In genomic region chr7:44534501-44534900, GRCh38 we compare ENCODE assay signal across 8 cellular contexts. TPM values are rescaled to one million over a fixed set of nuclear protein-coding genes. Genes with fewer than 3 reads are reported as not detected.
DNase-seq lines count a peak whose midpoint lies in the region; ATAC-seq and TF ChIP-seq lines count a peak whose summit lies in the region.

No MANE protein-coding gene starts in this region.

- H3K27ac Mint-ChIP-seq in CD4-positive, alpha-beta T cell = no peak overlapping the region
- no peak overlapping the region for H3K27ac Mint-ChIP-seq in activated CD4-positive, alpha-beta T cell treated with anti-CD3 and anti-CD28 coated beads for 36 hours
- H3K27ac Mint-ChIP-seq in endothelial cell (ENCODE audit: unreplicated experiment) = no peak overlapping the region

- peak in 7 of 10 experiments; percentile 2 to 33 (median 18) for DNase-seq in CD4-positive, alpha-beta T cell
- DNase-seq in NCI-H2029 (lab: John Stamatoyannopoulos, UW) (peak; percentile 49), endothelial cell (ENCODE audit: low spot score) (peak; percentile 73), superior temporal gyrus (ENCODE audit: extremely low spot score) (no peak)
- peak; percentile 75 for DNase-seq in activated CD4-positive, alpha-beta T cell treated with anti-CD3 and anti-CD28 coated beads for 36 hours

- no peak overlapping the region for H3K9ac ChIP-seq in parathyroid adenoma

- H3K27me3 Mint-ChIP-seq in CD4-positive, alpha-beta T cell = no peaks in the 10 kb centered on the region
- no peaks in the 10 kb centered on the region for H3K27me3 Mint-ChIP-seq in activated CD4-positive, alpha-beta T cell treated with anti-CD3 and anti-CD28 coated beads for 36 hours
- peaks cover 16% of the 10 kb centered on the region for H3K27me3 Mint-ChIP-seq in endothelial cell (ENCODE audit: unreplicated experiment)

- H3K27ac ChIP-seq in CD4-positive, alpha-beta T cell (ENCODE audit: low read depth, low read length) = no peak overlapping the region
- no peak overlapping the region for H3K27ac ChIP-seq in parathyroid adenoma

- no peaks in the 10 kb centered on the region for H3K4me1 ChIP-seq in parathyroid adenoma

- H3K9me3 ChIP-seq in CD4-positive, alpha-beta T cell (ENCODE audit: control insufficient read depth, low read length) = no peaks in the 10 kb centered on the region
- no peaks in the 10 kb centered on the region for H3K9me3 ChIP-seq in parathyroid adenoma (ENCODE audit: control insufficient read depth, low read length)

- intact Hi-C loops in CD4-positive, alpha-beta T cell (cut with DNase I, micrococcal nuclease) = no loop called here
- intact Hi-C loops in activated CD4-positive, alpha-beta T cell treated with anti-CD3 and anti-CD28 coated beads for 36 hours (cut with DNase I, micrococcal nuclease) = no loop called here

- CTCF ChIA-PET in CD4-positive, alpha-beta T cell (lab: Charles Lee) = interaction anchor here (0.5 to 1.1 kb wide), 2 partner anchors 31 to 172 kb away, joined by 3 to 4 read pairs; no protein-coding TSS in a partner anchor
- CTCF ChIA-PET in activated CD4-positive, alpha-beta T cell treated with anti-CD3 and anti-CD28 coated beads for 36 hours (lab: Charles Lee) = interaction anchor here (0.5 to 2.5 kb wide), 23 partner anchors 9 to 935 kb away, joined by 3 to 23 read pairs (median 4); partner anchors contain the start of gene DDX56

- H3K4me3 Mint-ChIP-seq in CD4-positive, alpha-beta T cell = no peak overlapping the region
- no peak overlapping the region for H3K4me3 Mint-ChIP-seq in activated CD4-positive, alpha-beta T cell treated with anti-CD3 and anti-CD28 coated beads for 36 hours
- no peak overlapping the region for H3K4me3 Mint-ChIP-seq in endothelial cell (ENCODE audit: unreplicated experiment)

- no peaks in the 10 kb centered on the region for H3K9me3 Mint-ChIP-seq in CD4-positive, alpha-beta T cell
- H3K9me3 Mint-ChIP-seq in activated CD4-positive, alpha-beta T cell treated with anti-CD3 and anti-CD28 coated beads for 36 hours (ENCODE audit: low read depth) = no peaks in the 10 kb centered on the region
- H3K9me3 Mint-ChIP-seq in endothelial cell (ENCODE audit: unreplicated experiment) = no peaks in the 10 kb centered on the region

- no peaks in the 10 kb centered on the region for H3K36me3 Mint-ChIP-seq in CD4-positive, alpha-beta T cell (ENCODE audit: low read depth)
- no peaks in the 10 kb centered on the region for H3K36me3 Mint-ChIP-seq in activated CD4-positive, alpha-beta T cell treated with anti-CD3 and anti-CD28 coated beads for 36 hours (ENCODE audit: low read depth)
- no peaks in the 10 kb centered on the region for H3K36me3 Mint-ChIP-seq in endothelial cell (ENCODE audit: low read depth, unreplicated experiment)

- POLR2A ChIA-PET in CD4-positive, alpha-beta T cell (lab: Charles Lee) = no interaction called here
- POLR2A ChIA-PET in activated CD4-positive, alpha-beta T cell treated with anti-CD3 and anti-CD28 coated beads for 36 hours (lab: Charles Lee) = interaction anchor here (0.5 to 1.1 kb wide), 3 partner anchors 19 to 291 kb away, joined by 3 to 8 read pairs (median 3); no protein-coding TSS in a partner anchor

- peak; percentile 74 for ATAC-seq in CD4-positive, alpha-beta T cell (ENCODE audit: poor library complexity)
- ATAC-seq in GM21526 (IDR thresholded peaks at IDR 0.05; ENCODE audit: low FRiP score, unreplicated experiment) = peak; percentile 50
- peak; percentile 99 for ATAC-seq in activated CD4-positive, alpha-beta T cell treated with anti-CD3 and anti-CD28 coated beads for 36 hours
- no peak for ATAC-seq in GM21737 (IDR thresholded peaks at IDR 0.05; ENCODE audit: unreplicated experiment)

- no peaks in the 10 kb centered on the region for H3K36me3 ChIP-seq in parathyroid adenoma (ENCODE audit: control insufficient read depth, insufficient read depth, low read length)

- TF ChIP-seq CTCF in CD4-positive, alpha-beta T cell (IDR thresholded peaks at IDR 0.05) = peak; percentile 52
- TF ChIP-seq CTCF in endothelial cell (IDR thresholded peaks at IDR 0.05; ENCODE audit: unreplicated experiment) (peak; percentile 70), parathyroid adenoma (IDR thresholded peaks at IDR 0.05) (peak; percentile 66)

- no peaks in the 10 kb centered on the region for H3K4me1 Mint-ChIP-seq in CD4-positive, alpha-beta T cell (ENCODE audit: low read depth)
- no peaks in the 10 kb centered on the region for H3K4me1 Mint-ChIP-seq in activated CD4-positive, alpha-beta T cell treated with anti-CD3 and anti-CD28 coated beads for 36 hours
- H3K4me1 Mint-ChIP-seq in endothelial cell (ENCODE audit: unreplicated experiment) = no peaks in the 10 kb centered on the region

- no peak overlapping the region for H3K4me3 ChIP-seq in parathyroid adenoma (ENCODE audit: low read depth, low read length)

- no peaks in the 10 kb centered on the region for H3K79me2 ChIP-seq in parathyroid adenoma

- H3K27me3 ChIP-seq in CD4-positive, alpha-beta T cell (ENCODE audit: control insufficient read depth, insufficient read depth, low read length) = no peaks in the 10 kb centered on the region
- H3K27me3 ChIP-seq in parathyroid adenoma (ENCODE audit: control insufficient read depth, insufficient read depth, low read length) = no peaks in the 10 kb centered on the region

- H3K4me2 ChIP-seq in parathyroid adenoma (ENCODE audit: low read length) = no peak overlapping the region

- no peak overlapping the region for H2AFZ ChIP-seq in parathyroid adenoma

RNA-seq across cellular contexts. Expression of gene NPC1L1, which starts 6.6 kb away (rescaled TPM):
- total RNA-seq in CD4-positive, alpha-beta T cell = under 1 TPM in 1 of 2 experiments, not detected in 1; 0.08 TPM
- under 1 TPM in 1 of 2 experiments, not detected in 1; 0.04 TPM for total RNA-seq in activated CD4-positive, alpha-beta T cell treated with anti-CD3 and anti-CD28 coated beads for 36 hours
- not detected for total RNA-seq in endothelial cell (ENCODE audit: unreplicated experiment)

RNA-seq across cellular contexts. Expression of gene DDX56, which starts 39.2 kb away (rescaled TPM):
- 100 to 1,000 TPM; 126 to 127 TPM for total RNA-seq in CD4-positive, alpha-beta T cell
- 100 to 1,000 TPM in 1 of 2 experiments, 10 to 100 TPM in 1; 98.5 to 104 TPM for total RNA-seq in activated CD4-positive, alpha-beta T cell treated with anti-CD3 and anti-CD28 coated beads for 36 hours
- total RNA-seq in endothelial cell (ENCODE audit: unreplicated experiment) = 71.6 TPM

RNA-seq across cellular contexts. Expression of gene NUDCD3, which starts 44.0 kb away (rescaled TPM):
- 10 to 100 TPM; 56.6 to 60.6 TPM for total RNA-seq in CD4-positive, alpha-beta T cell
- 10 to 100 TPM; 70.3 to 77.6 TPM for total RNA-seq in activated CD4-positive, alpha-beta T cell treated with anti-CD3 and anti-CD28 coated beads for 36 hours
- 97.5 TPM for total RNA-seq in endothelial cell (ENCODE audit: unreplicated experiment)

RNA-seq across cellular contexts. Expression of gene TMED4, which starts 47.5 kb away (rescaled TPM):
- 100 to 1,000 TPM; 134 to 138 TPM for total RNA-seq in CD4-positive, alpha-beta T cell
- 10 to 100 TPM; 71.6 to 73.0 TPM for total RNA-seq in activated CD4-positive, alpha-beta T cell treated with anti-CD3 and anti-CD28 coated beads for 36 hours
- 79.4 TPM for total RNA-seq in endothelial cell (ENCODE audit: unreplicated experiment)
